ENCODE assay signal across 17 cellular contexts in the genomic region with DNA sequence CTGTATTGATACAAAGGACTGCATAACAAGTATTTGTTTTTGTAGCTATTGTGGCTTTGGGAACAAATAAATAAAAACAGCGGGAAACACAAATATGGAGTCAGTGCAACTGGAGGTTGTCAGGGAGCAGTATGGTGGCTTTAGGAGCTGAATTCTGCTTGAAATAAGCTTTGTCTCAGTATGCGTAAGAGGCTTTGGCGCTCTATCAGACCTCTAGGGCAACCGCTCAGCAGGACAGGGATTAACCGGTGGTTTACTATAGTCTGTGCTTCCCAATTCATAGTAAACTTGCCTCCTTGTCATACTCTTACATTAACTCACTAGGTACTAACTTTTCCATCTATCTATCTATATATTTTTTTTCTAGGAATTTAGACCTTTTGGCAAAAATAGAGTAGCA.
DNase-seq lines count a peak whose midpoint lies in the region; TF ChIP-seq lines count a peak whose summit lies in the region.
"Had no signal": no experiment of that assay in that cellular context is flagged by ENCODE, and none has a peak within 500 bp of the region (broad histone marks: within the 10 kb centered on the region; RNA-seq: fewer than 3 reads in every experiment).

No MANE protein-coding gene starts in this region.

- DNase-seq in endodermal cell (peak; percentile 83), mesendoderm (peak; percentile 78), DMS 273 (lab: John Stamatoyannopoulos, UW; ENCODE audit: unreplicated experiment) (no peak), caudate nucleus (lab: John Stamatoyannopoulos, UW) (no peak), HCEC 1CT (no peak)
- DNase-seq: EL, MV-4-11, NCI-H1105 treated with DMSO at 0.1 percent for 48 hours, NCI-H2029 treated with DMSO at 0.1 percent for 48 hours, NCI-H226, NCI-H510A treated with DMSO at 0.1 percent for 48 hours, NCI-H748 treated with DMSO at 0.1 percent for 48 hours had no signal

- H3K4me1 Mint-ChIP-seq in endodermal cell: peaks cover 3% of the 10 kb centered on the region
- H3K4me1 Mint-ChIP-seq: CD14-positive monocyte, IgD-negative memory B cell had no signal

- H3K36me3 ChIP-seq in BLaER1 treated with 17β-estradiol and CSF1 and Interleukin-3, amounts not matched to agents 10 nM and 100 nM: no peaks in the 10 kb centered on the region
- H3K36me3 ChIP-seq in HUES48 (ENCODE audit: control insufficient read depth, insufficient read depth, low read length) (no peaks in the 10 kb centered on the region), endodermal cell (ENCODE audit: control insufficient read depth, insufficient read depth, low read length) (no peaks in the 10 kb centered on the region), mesendoderm (ENCODE audit: control insufficient read depth, insufficient read depth, low read length) (no peaks in the 10 kb centered on the region)
- H3K36me3 ChIP-seq: SJSA1 had no signal

- H3K4ac ChIP-seq in mesendoderm (ENCODE audit: low read depth, low read length): no peak overlapping the region

- no peak overlapping the region for H2AK5ac ChIP-seq in mesendoderm (ENCODE audit: low read length)

- peak overlapping the region; percentile 15 for H3K27ac Mint-ChIP-seq in endodermal cell
- H3K27ac Mint-ChIP-seq: CD14-positive monocyte, IgD-negative memory B cell had no signal

- no peak overlapping the region for H3K27ac ChIP-seq in BLaER1 treated with 17β-estradiol and CSF1 and Interleukin-3, amounts not matched to agents 10 nM and 100 nM
- H3K27ac ChIP-seq in HUES48 (ENCODE audit: low read depth, low read length) (peak overlapping the region; percentile 43), endodermal cell (ENCODE audit: low read depth, low read length) (no peak overlapping the region), mesendoderm (ENCODE audit: low read depth, low read length) (no peak overlapping the region), caudate nucleus (ENCODE audit: low read depth, low read length) (no peak overlapping the region)
- H3K27ac ChIP-seq: SJSA1 had no signal

- no peak overlapping the region for H2BK15ac ChIP-seq in mesendoderm (replicated peaks; ENCODE audit: low read depth)

- WGBS in endodermal cell (ENCODE audit: insufficient coverage in 1 of 2, insufficient read length in 1 of 2), 2 experiments: 25 to 27% methylated on average over 2 to 5 of the region's 5 CpGs
- WGBS in mesendoderm (ENCODE audit: extremely low coverage, insufficient coverage, low lambda C conversion rate): no CpG with 5 or more reads among the region's 5 CpGs

- H3K9me3 ChIP-seq in BLaER1 treated with 17β-estradiol and CSF1 and Interleukin-3, amounts not matched to agents 10 nM and 100 nM (replicated peaks in 1 of 11): 0 out of 22 replicates have a peak, but pooled peaks cover 0 to 3% (median 0%) of the 10 kb centered on the region in 11 experiments
- no peaks in the 10 kb centered on the region for H3K9me3 ChIP-seq in HUES48 (ENCODE audit: control insufficient read depth, insufficient read depth, low read length)
- H3K9me3 ChIP-seq in endodermal cell (ENCODE audit: control insufficient read depth, low read length): no peaks in the 10 kb centered on the region
- H3K9me3 ChIP-seq: SJSA1 had no signal

- no peak overlapping the region for H3K56ac ChIP-seq in mesendoderm (ENCODE audit: low read length)

- TF ChIP-seq CTCF in endodermal cell (conservative IDR thresholded peaks at IDR 0.05): no peak

- no peak overlapping the region for H4K5ac ChIP-seq in mesendoderm (ENCODE audit: low read length)

- H3K9me3 Mint-ChIP-seq in endodermal cell: no peaks in the 10 kb centered on the region

- H2BK5ac ChIP-seq in mesendoderm (ENCODE audit: low read length): no peak overlapping the region

- peaks cover 7 to 20% (median 15%) of the 10 kb centered on the region in 10 experiments; a peak in 18 of 20 replicates for H3K4me1 ChIP-seq in BLaER1 treated with 17β-estradiol and CSF1 and Interleukin-3, amounts not matched to agents 10 nM and 100 nM
- H3K4me1 ChIP-seq in HUES48 (ENCODE audit: control insufficient read depth, insufficient read depth, low read length) (peaks cover 18% of the 10 kb centered on the region), endodermal cell (ENCODE audit: control insufficient read depth, insufficient read depth, low read length) (no peaks in the 10 kb centered on the region), mesendoderm (ENCODE audit: control insufficient read depth, low read depth, low read length) (no peaks in the 10 kb centered on the region)
- H3K4me1 ChIP-seq: SJSA1 had no signal

- peaks cover 2% of the 10 kb centered on the region for H3K27me3 Mint-ChIP-seq in endodermal cell (ENCODE audit: insufficient read depth)
- H3K27me3 Mint-ChIP-seq: IgD-negative memory B cell had no signal

- no peaks in the 10 kb centered on the region for H4K20me1 ChIP-seq in BLaER1 treated with 17β-estradiol and CSF1 and Interleukin-3, amounts not matched to agents 10 nM and 100 nM

- H3K4me2 ChIP-seq in BLaER1 treated with 17β-estradiol and CSF1 and Interleukin-3, amounts not matched to agents 10 nM and 100 nM: peak overlapping the region in 10 of 11 experiments; percentile 24 to 71 (median 45); a peak in 12 of 22 replicates
- no peak overlapping the region for H3K4me2 ChIP-seq in mesendoderm (ENCODE audit: low read length)

- no peaks in the 10 kb centered on the region for H3K36me3 Mint-ChIP-seq in endodermal cell (ENCODE audit: low read depth)
- H3K36me3 Mint-ChIP-seq: CD14-positive monocyte, IgD-negative memory B cell had no signal

- H4K8ac ChIP-seq in mesendoderm (ENCODE audit: low read depth, low read length): no peak overlapping the region

- no peak overlapping the region for H3K23ac ChIP-seq in mesendoderm (ENCODE audit: low read length)

- no peak overlapping the region for H3K4me3 ChIP-seq in BLaER1 treated with 17β-estradiol and CSF1 and Interleukin-3, amounts not matched to agents 10 nM and 100 nM
- no peak overlapping the region for H3K4me3 ChIP-seq in HUES48 (ENCODE audit: low read depth, low read length)
- H3K4me3 ChIP-seq in endodermal cell (ENCODE audit: low read length): no peak overlapping the region
- H3K4me3 ChIP-seq in mesendoderm (ENCODE audit: low read length): no peak overlapping the region
- H3K4me3 ChIP-seq: SJSA1 had no signal

- no peak overlapping the region for H3K9ac ChIP-seq in BLaER1 treated with 17β-estradiol and CSF1 and Interleukin-3, amounts not matched to agents 10 nM and 100 nM
- H3K9ac ChIP-seq in HUES48 (ENCODE audit: low read depth, low read length) (no peak overlapping the region), endodermal cell (ENCODE audit: extremely low read depth, low read length, poor library complexity, severe bottlenecking) (no peak overlapping the region), mesendoderm (ENCODE audit: low read length) (no peak overlapping the region)

- no peaks in the 10 kb centered on the region for H3K79me1 ChIP-seq in mesendoderm (ENCODE audit: low read length)

- no peaks in the 10 kb centered on the region for H3K79me2 ChIP-seq in mesendoderm (ENCODE audit: control insufficient read depth, insufficient read depth, low read length)

- no peak overlapping the region for H2BK120ac ChIP-seq in mesendoderm (ENCODE audit: low read depth, low read length)

- no peak overlapping the region for H3K4me3 Mint-ChIP-seq in endodermal cell
- H3K4me3 Mint-ChIP-seq: CD14-positive monocyte, IgD-negative memory B cell had no signal

- no peak overlapping the region for H3K18ac ChIP-seq in mesendoderm (ENCODE audit: low read length)

- no peaks in the 10 kb centered on the region for H3K27me3 ChIP-seq in BLaER1 treated with 17β-estradiol and CSF1 and Interleukin-3, amounts not matched to agents 10 nM and 100 nM
- H3K27me3 ChIP-seq in HUES48 (ENCODE audit: control insufficient read depth, insufficient read depth, low read length) (no peaks in the 10 kb centered on the region), endodermal cell (ENCODE audit: control insufficient read depth, insufficient read depth, low read length, poor library complexity, severe bottlenecking) (no peaks in the 10 kb centered on the region), mesendoderm (ENCODE audit: insufficient read depth, low read length, poor library complexity) (no peaks in the 10 kb centered on the region)
- H3K27me3 ChIP-seq: SJSA1 had no signal

Comparison
In these comparisons a context has a peak if more than half of its experiments do, and no peak if none do; other contexts are left out.
1. DNase-seq: peak in endodermal cell (single experiment) and mesendoderm (single experiment); none in DMS 273 (single experiment), caudate nucleus (0 of 61) and HCEC 1CT (single experiment).